Comparison of ENCODE assay signal across 9 cellular contexts in genomic region chr4:39446842-39447573, GRCh38. TPM values are rescaled to one million over a fixed set of nuclear protein-coding genes. Genes with fewer than 3 reads are reported as not detected.
DNase-seq lines count a peak whose midpoint lies in the region; ATAC-seq and TF ChIP-seq lines count a peak whose summit lies in the region.
"Had no signal": no experiment of that assay in that cellular context is flagged by ENCODE, and none has a peak within 500 bp of the region (broad histone marks: within the 10 kb centered on the region; RNA-seq: fewer than 3 reads in every experiment).

No MANE protein-coding gene starts in this region.

- peak in 4 of 12 donors; percentile 21 to 42 (median 29) for TF ChIP-seq CTCF in heart left ventricle (IDR thresholded peaks at IDR 0.05)
- peak in 1 of 5 experiments; percentile 27 for TF ChIP-seq CTCF in gastrocnemius medialis (IDR thresholded peaks at IDR 0.05 in 4 of 5, conservative IDR thresholded peaks at IDR 0.05 in 1 of 5)

- H3K36me3 Mint-ChIP-seq in activated naive CD4-positive, alpha-beta T cell treated with anti-CD3 and anti-CD28 coated beads, Interleukin-2, amount 10 ng/mL, durations not matched to agents 7 days and 5 days, result peaks cover 21% of the 10 kb centered on the region

- H3K27ac ChIP-seq in heart left ventricle (peak overlapping the region in 3 of 12 donors; percentile 1 to 22 (median 17)), gastrocnemius medialis (no peak overlapping the region)
- H3K27ac ChIP-seq: KMS-11 had no signal

- in situ Hi-C loops in gastrocnemius medialis (cut with MboI; ENCODE audit: low sequenced_read_pairs in 4 of 4), result no loop called here

- no peaks in the 10 kb centered on the region for H3K27me3 ChIP-seq in heart left ventricle
- no peaks in the 10 kb centered on the region for H3K27me3 ChIP-seq in gastrocnemius medialis

- H3K4me1 ChIP-seq in heart left ventricle (peaks cover 0 to 13% (median 5%) of the 10 kb centered on the region in 12 donors), gastrocnemius medialis (peaks cover 0 to 6% of the 10 kb centered on the region in 2 donors)

- ATAC-seq in GM21360 (IDR thresholded peaks at IDR 0.05; ENCODE audit: unreplicated experiment), result peak; percentile 79
- peak; percentile 57 to 87 (median 82) for ATAC-seq in heart left ventricle
- ATAC-seq in gastrocnemius medialis, result peak; percentile 13 to 54

- no peaks in the 10 kb centered on the region for H3K9me3 Mint-ChIP-seq in activated naive CD4-positive, alpha-beta T cell treated with anti-CD3 and anti-CD28 coated beads, Interleukin-2, amount 10 ng/mL, durations not matched to agents 7 days and 5 days

- H3K9me3 ChIP-seq in heart left ventricle (no peaks in the 10 kb centered on the region), gastrocnemius medialis (no peaks in the 10 kb centered on the region)

- H3K27me3 Mint-ChIP-seq in activated naive CD4-positive, alpha-beta T cell treated with anti-CD3 and anti-CD28 coated beads, Interleukin-2, amount 10 ng/mL, durations not matched to agents 7 days and 5 days, result peaks cover 17% of the 10 kb centered on the region

- H3K4me3 Mint-ChIP-seq in activated naive CD4-positive, alpha-beta T cell treated with anti-CD3 and anti-CD28 coated beads, Interleukin-2, amount 10 ng/mL, durations not matched to agents 7 days and 5 days, result peak overlapping the region; percentile 31

- peak overlapping the region; percentile 19 for H3K27ac Mint-ChIP-seq in activated naive CD4-positive, alpha-beta T cell treated with anti-CD3 and anti-CD28 coated beads, Interleukin-2, amount 10 ng/mL, durations not matched to agents 7 days and 5 days

- no peak for TF ChIP-seq POLR2A in heart left ventricle (IDR thresholded peaks at IDR 0.05)
- no peak for TF ChIP-seq POLR2A in gastrocnemius medialis (IDR thresholded peaks at IDR 0.05)

- DNase-seq in COLO668 (lab: John Stamatoyannopoulos, UW; ENCODE audit: unreplicated experiment) (peak; percentile 60), HPDE6-E6E7 (ENCODE audit: extremely low spot score) (peak; percentile 29), heart left ventricle (peak; percentile 43 to 78 (median 62)), gastrocnemius medialis (peak in 1 of 2 donors; percentile 36), NCI-H526 (lab: John Stamatoyannopoulos, UW) (no peak)
- DNase-seq in activated naive CD4-positive, alpha-beta T cell treated with anti-CD3 and anti-CD28 coated beads, Interleukin-2, amount 10 ng/mL, durations not matched to agents 7 days and 5 days, result peak; percentile 52
- no peak for DNase-seq in NK-92 treated with Interleukin-12 subunit alpha and Interleukin-12 subunit beta, amount 100 ng/mL, for 24 hours (lab: John Stamatoyannopoulos, UW)

- H3K4me1 Mint-ChIP-seq in activated naive CD4-positive, alpha-beta T cell treated with anti-CD3 and anti-CD28 coated beads, Interleukin-2, amount 10 ng/mL, durations not matched to agents 7 days and 5 days, result peaks cover 13% of the 10 kb centered on the region

- intact Hi-C loops in heart left ventricle (cut with DNase I) (loop anchor here in 3 of 10 donors (5.0 to 10.0 kb wide), 3 partner anchors 132 to 545 kb away; no protein-coding TSS in a partner anchor), gastrocnemius medialis (cut with DNase I; ENCODE audit: low total_unique reads) (no loop called here)

- peak overlapping the region; percentile 20 to 58 (median 48) for H3K4me3 ChIP-seq in heart left ventricle
- H3K4me3 ChIP-seq in gastrocnemius medialis, result peak overlapping the region; percentile 43 to 64 (median 47)

- peaks cover 0 to 38% (median 33%) of the 10 kb centered on the region in 9 donors for H3K36me3 ChIP-seq in heart left ventricle
- peaks cover 0 to 29% of the 10 kb centered on the region in 2 donors for H3K36me3 ChIP-seq in gastrocnemius medialis

- WGBS in heart left ventricle, 4 donors, result 4 to 12% (median 7%) methylated on average over 24 to 61 of the region's 61 CpGs

- CTCF ChIA-PET in activated naive CD4-positive, alpha-beta T cell treated with anti-CD3 and anti-CD28 coated beads, Interleukin-2, amount 10 ng/mL, durations not matched to agents 7 days and 5 days (lab: Charles Lee), result interaction anchor here (0.5 to 1.1 kb wide), 3 partner anchors 173 to 546 kb away, joined by 3 read pairs; no protein-coding TSS in a partner anchor

RNA-seq across cellular contexts. Expression of gene RPL9, which starts 11.7 kb away (rescaled TPM):
- total RNA-seq in heart left ventricle, result 1,000 to 10,000 TPM in 2 of 9 donors, 100 to 1,000 TPM in 7; 576 to 1,701 (median 925) TPM
- 1,000 to 10,000 TPM; 1,241 to 2,059 TPM for polyA plus RNA-seq in heart left ventricle
- total RNA-seq in gastrocnemius medialis, result 1,000 to 10,000 TPM; 2,556 to 3,080 (median 2,834) TPM

RNA-seq across cellular contexts. Expression of gene LIAS, which starts 11.8 kb away (rescaled TPM):
- total RNA-seq in heart left ventricle (10 to 100 TPM; 15.9 to 34.4 (median 20.2) TPM), gastrocnemius medialis (10 to 100 TPM; 10.3 to 20.2 (median 12.1) TPM)
- 10 to 100 TPM; 15.8 to 21.3 TPM for polyA plus RNA-seq in heart left ventricle

RNA-seq across cellular contexts. Expression of gene KLB, which starts 40.3 kb away (rescaled TPM):
- 1 to 10 TPM in 1 of 9 donors, under 1 TPM in 3, not detected in 5; 0.08 to 2.9 (median 0.25) TPM for total RNA-seq in heart left ventricle
- polyA plus RNA-seq in heart left ventricle, result under 1 TPM; 0.08 to 0.18 TPM
- under 1 TPM in 1 of 4 donors, not detected in 3; 0.13 TPM for total RNA-seq in gastrocnemius medialis

Comparison
In these comparisons a context has a peak if more than half of its experiments do, and no peak if none do; other contexts are left out.
1. DNase-seq: peak in COLO668 (single experiment), HPDE6-E6E7 (single experiment), activated naive CD4-positive, alpha-beta T cell treated with anti-CD3 and anti-CD28 coated beads, Interleukin-2, amount 10 ng/mL, durations not matched to agents 7 days and 5 days (single experiment) and heart left ventricle (5 of 5); none in NK-92 treated with Interleukin-12 subunit alpha and Interleukin-12 subunit beta, amount 100 ng/mL, for 24 hours (single experiment) and NCI-H526 (0 of 2).
2. Peak in every context shown above with its lines, with median percentiles within 50 percentile points of each other: ATAC-seq.